Comparison of ENCODE assay signal across 8 cellular contexts in genomic region chr22:48658871-48659270, GRCh38.
"Had no signal": no experiment of that assay in that cellular context is flagged by ENCODE, and none has a peak within 500 bp of the region (broad histone marks: within the 10 kb centered on the region; RNA-seq: fewer than 3 reads in every experiment).

No MANE protein-coding gene starts in this region.

- H3K27me3 Mint-ChIP-seq: IgD-negative memory B cell had no signal

- H3K9ac ChIP-seq: GM23248 had no signal

- H2AFZ ChIP-seq: GM23248 had no signal

- H3K4me3 Mint-ChIP-seq: HFFc6, IgD-negative memory B cell had no signal

- H3K4me1 ChIP-seq: HAP-1 had no signal

- ATAC-seq: HCT116, HepG2 had no signal

- DNase-seq: GM23248, GOT3, HFFc6 had no signal

- H3K9me3 ChIP-seq: HAP-1 had no signal

- H3K36me3 ChIP-seq: HAP-1 had no signal

- H3K27ac ChIP-seq: GM23248, HL-60 had no signal

- H3K4me1 Mint-ChIP-seq: IgD-negative memory B cell had no signal

- H3K4me3 ChIP-seq: GM23248, HAP-1 had no signal

- H3K36me3 Mint-ChIP-seq: IgD-negative memory B cell had no signal

- H3K27ac Mint-ChIP-seq: HFFc6, IgD-negative memory B cell had no signal
